ENCODE assay signal across 13 cellular contexts in genomic region chr11:112318193-112318592, GRCh38. TPM values are rescaled to one million over a fixed set of nuclear protein-coding genes. Genes with fewer than 3 reads are reported as not detected.
DNase-seq lines count a peak whose midpoint lies in the region; ATAC-seq, FAIRE-seq and TF ChIP-seq lines count a peak whose summit lies in the region.
"Had no signal": no experiment of that assay in that cellular context is flagged by ENCODE, and none has a peak within 500 bp of the region (broad histone marks: within the 10 kb centered on the region; RNA-seq: fewer than 3 reads in every experiment).

No MANE protein-coding gene starts in this region.

- H3K9me1 ChIP-seq in keratinocyte (ENCODE audit: control insufficient read depth, extremely low read depth, insufficient read depth, low read length) = no peaks in the 10 kb centered on the region

- intact Hi-C loops in A673 (cut with micrococcal nuclease; ENCODE audit: unreplicated experiment) = no loop called here

- no peaks in the 10 kb centered on the region for H4K20me1 ChIP-seq in keratinocyte (ENCODE audit: control insufficient read depth, extremely low read depth, insufficient read depth, low read length)

- POLR2A ChIA-PET in A673 (lab: Charles Lee; ENCODE audit: low non-redundant PET) = no interaction called here

- no TSS peak for BruUV-seq in A673 (replicated peaks; lab: Mats Ljungman, UMichigan)

- H3K27ac Mint-ChIP-seq in activated naive CD4-positive, alpha-beta T cell treated with anti-CD3 and anti-CD28 coated beads, Interleukin-2, amount 50 U/mL, for 72 hours = no peak overlapping the region
- H3K27ac Mint-ChIP-seq: activated T-helper 2 cell treated with anti-CD3 and anti-CD28 coated beads, Interferon-gamma antibody, Interleukin-2, Interleukin-4, amounts not matched to agents 10 μg/mL and 5 μg/mL and 100 μg/mL, durations not matched to agents 14 hours and 24 hours and 36 hours; CD4-positive, CD25-positive, alpha-beta regulatory T cell; GM23338 had no signal

- DNase-seq in A673 (ENCODE audit: low spot score) (peak; percentile 53), HUDEP-2 (lab: John Stamatoyannopoulos, UW; ENCODE audit: unreplicated experiment in 76 of 76) (peak in 55 of 76 experiments; percentile 4 to 85 (median 48)), brain microvascular endothelial cell (peak; percentile 91), keratinocyte (ENCODE audit: low read depth, low spot score) (peak; percentile 76)
- no peak for DNase-seq in activated naive CD4-positive, alpha-beta T cell treated with anti-CD3 and anti-CD28 coated beads, Interleukin-2, amount 50 U/mL, for 72 hours (ENCODE audit: low spot score in 2 of 2)
- DNase-seq: CD4-positive, CD25-positive, alpha-beta regulatory T cell; upper lobe of right lung had no signal

- no peak for TF ChIP-seq CTCF in A673 (conservative IDR thresholded peaks at IDR 0.05; ENCODE audit: low read depth, low read length)
- TF ChIP-seq CTCF in brain microvascular endothelial cell (IDR thresholded peaks at IDR 0.05; ENCODE audit: low read depth, low read length, missing control alignments) = no peak
- TF ChIP-seq CTCF in keratinocyte (optimal IDR thresholded peaks at IDR 0.05 in 1 of 3, IDR thresholded peaks at IDR 0.05 in 1 of 3, conservative IDR thresholded peaks at IDR 0.05 in 1 of 3; ENCODE audit: extremely low read depth in 1 of 3, insufficient read depth in 2 of 3, low read length in 3 of 3) = no peak

- no peak overlapping the region for H3K9ac ChIP-seq in keratinocyte (ENCODE audit: control insufficient read depth, extremely low read depth, insufficient read depth, low read length)

- ATAC-seq in GM18868 (IDR thresholded peaks at IDR 0.05; ENCODE audit: unreplicated experiment) (no peak), HG03520 (IDR thresholded peaks at IDR 0.05; ENCODE audit: unreplicated experiment) (no peak), HG02642 (IDR thresholded peaks at IDR 0.05; ENCODE audit: poor library complexity, unreplicated experiment) (no peak)
- no peak for ATAC-seq in activated naive CD4-positive, alpha-beta T cell treated with anti-CD3 and anti-CD28 coated beads, Interleukin-2, amount 50 U/mL, for 72 hours
- ATAC-seq: GM23338, upper lobe of right lung had no signal

- H3K36me3 ChIP-seq in A673 (ENCODE audit: insufficient read depth, low read length, poor library complexity, severe bottlenecking) = no peaks in the 10 kb centered on the region
- no peaks in the 10 kb centered on the region for H3K36me3 ChIP-seq in brain microvascular endothelial cell (replicated peaks)
- H3K36me3 ChIP-seq in keratinocyte (ENCODE audit: control insufficient read depth in 2 of 2, extremely low read depth in 1 of 2, insufficient read depth in 2 of 2, low read length in 2 of 2) = no peaks in the 10 kb centered on the region
- H3K36me3 ChIP-seq: upper lobe of right lung had no signal

- dilution Hi-C loops in keratinocyte (cut with MboI; ENCODE audit: extremely low pct_ligation_motif_present, low sequenced_read_pairs) = no loop called here

- in situ Hi-C loops in brain microvascular endothelial cell (cut with HindIII; ENCODE audit: low pct_ligation_motif_present, low sequenced_read_pairs) = no loop called here

- H3K27me3 ChIP-seq in A673 (replicated peaks; ENCODE audit: insufficient read depth, low read depth, low read length, poor library complexity) (no peaks in the 10 kb centered on the region), brain microvascular endothelial cell (replicated peaks) (no peaks in the 10 kb centered on the region), keratinocyte (ENCODE audit: control insufficient read depth, extremely low read depth, insufficient read depth, low read length) (no peaks in the 10 kb centered on the region)
- H3K27me3 ChIP-seq: upper lobe of right lung had no signal

- H3K4me1 ChIP-seq in A673 (ENCODE audit: insufficient read depth, low read length, poor library complexity, severe bottlenecking) = peaks cover 24% of the 10 kb centered on the region
- peaks cover 43% of the 10 kb centered on the region for H3K4me1 ChIP-seq in keratinocyte (ENCODE audit: control insufficient read depth, extremely low read depth, insufficient read depth, low read length)

- peak overlapping the region; percentile 1 for H3K27ac ChIP-seq in A673 (ENCODE audit: low read depth, low read length, poor library complexity, severe bottlenecking)
- H3K27ac ChIP-seq in brain microvascular endothelial cell = peak overlapping the region; percentile 68
- H3K27ac ChIP-seq in keratinocyte (ENCODE audit: control insufficient read depth, insufficient read depth, low read length) = peak overlapping the region; percentile 63
- H3K27ac ChIP-seq: upper lobe of right lung had no signal

- no peak overlapping the region for H2AFZ ChIP-seq in keratinocyte (ENCODE audit: control insufficient read depth, low read length)
- H2AFZ ChIP-seq: GM23338 had no signal

- H3K9me3 ChIP-seq in A673 (ENCODE audit: low read depth, low read length, poor library complexity, severe bottlenecking) = no peaks in the 10 kb centered on the region
- H3K9me3 ChIP-seq in keratinocyte (ENCODE audit: control insufficient read depth, low read depth, low read length) = no peaks in the 10 kb centered on the region
- H3K9me3 ChIP-seq: upper lobe of right lung had no signal

- H3K79me2 ChIP-seq in keratinocyte (ENCODE audit: control insufficient read depth, insufficient read depth, low read length) = no peaks in the 10 kb centered on the region

- H3K9me3 Mint-ChIP-seq in activated naive CD4-positive, alpha-beta T cell treated with anti-CD3 and anti-CD28 coated beads, Interleukin-2, amount 50 U/mL, for 72 hours = no peaks in the 10 kb centered on the region
- H3K9me3 Mint-ChIP-seq: activated T-helper 2 cell treated with anti-CD3 and anti-CD28 coated beads, Interferon-gamma antibody, Interleukin-2, Interleukin-4, amounts not matched to agents 10 μg/mL and 5 μg/mL and 100 μg/mL, durations not matched to agents 14 hours and 24 hours and 36 hours had no signal

- CTCF ChIA-PET in A673 (lab: Charles Lee) = no interaction called here

- H3K36me3 Mint-ChIP-seq in activated naive CD4-positive, alpha-beta T cell treated with anti-CD3 and anti-CD28 coated beads, Interleukin-2, amount 50 U/mL, for 72 hours = no peaks in the 10 kb centered on the region

- FAIRE-seq in keratinocyte (lab: Jason Lieb, UNC) = no peak

- H3K4me2 ChIP-seq in keratinocyte (ENCODE audit: control insufficient read depth, extremely low read depth, insufficient read depth, low read depth, low read length) = peak overlapping the region; percentile 25
- H3K4me2 ChIP-seq: GM23338 had no signal

- H3K4me3 ChIP-seq in A673 (ENCODE audit: low read depth, low read length, poor library complexity, severe bottlenecking) (no peak overlapping the region), brain microvascular endothelial cell (ENCODE audit: low read depth, low read length) (no peak overlapping the region), keratinocyte (ENCODE audit: control insufficient read depth in 2 of 3, extremely low read depth in 1 of 3, insufficient read depth in 2 of 3, low read depth in 1 of 3, low read length in 3 of 3) (no peak overlapping the region)
- H3K4me3 ChIP-seq: GM23338, upper lobe of right lung had no signal

RNA-seq across cellular contexts. Expression of gene PLET1, which starts 57.5 kb away (rescaled TPM):
- not detected in 2 replicates for total RNA-seq in A673 (2021)
- polyA plus RNA-seq in keratinocyte = 0.05 TPM in 1 of 3 replicates, not detected in the others
- polyA plus RNA-seq in keratinocyte (2011; ENCODE audit: low read depth) = not detected
- polyA plus RNA-seq in keratinocyte (2011; cell fraction: cytosol; rRNA removed) = not detected in 2 replicates
- not detected in 2 replicates for polyA plus RNA-seq in keratinocyte (2011; cell fraction: nucleus; rRNA removed)
- 0.16 TPM in 1 of 2 replicates, not detected in the other for polyA plus RNA-seq in keratinocyte (2012; ENCODE audit: low replicate concordance)
- not detected in 3 replicates for polyA minus RNA-seq in keratinocyte
- not detected for polyA minus RNA-seq in keratinocyte (2011; cell fraction: cytosol; rRNA and poly(A)+ RNA removed)
- not detected in 2 replicates for polyA minus RNA-seq in keratinocyte (2011; cell fraction: nucleus; rRNA and poly(A)+ RNA removed)
- total RNA-seq in activated naive CD4-positive, alpha-beta T cell treated with anti-CD3 and anti-CD28 coated beads, Interleukin-2, amount 50 U/mL, for 72 hours = not detected
- total RNA-seq: activated T-helper 2 cell treated with anti-CD3 and anti-CD28 coated beads, Interferon-gamma antibody, Interleukin-2, Interleukin-4, amounts not matched to agents 10 μg/mL and 5 μg/mL and 100 μg/mL, durations not matched to agents 14 hours and 24 hours and 36 hours; CD4-positive, CD25-positive, alpha-beta regulatory T cell; GM23338; mononuclear cell; upper lobe of right lung had no signal
- polyA plus RNA-seq: CD4-positive, CD25-positive, alpha-beta regulatory T cell; GM23338 had no signal

Comparison
In these comparisons a context has a peak if more than half of its experiments do, and no peak if none do; other contexts are left out.
1. DNase-seq: peak in A673 (single experiment), HUDEP-2 (55 of 76), brain microvascular endothelial cell (single experiment) and keratinocyte (single experiment); none in activated naive CD4-positive, alpha-beta T cell treated with anti-CD3 and anti-CD28 coated beads, Interleukin-2, amount 50 U/mL, for 72 hours (0 of 2).
2. H3K27ac ChIP-seq: peak in every context shown above with its lines; median percentile 68 in brain microvascular endothelial cell; 63 in keratinocyte; 1 in A673.